8 cellular contexts compared by ENCODE assay signal in the genomic region with DNA sequence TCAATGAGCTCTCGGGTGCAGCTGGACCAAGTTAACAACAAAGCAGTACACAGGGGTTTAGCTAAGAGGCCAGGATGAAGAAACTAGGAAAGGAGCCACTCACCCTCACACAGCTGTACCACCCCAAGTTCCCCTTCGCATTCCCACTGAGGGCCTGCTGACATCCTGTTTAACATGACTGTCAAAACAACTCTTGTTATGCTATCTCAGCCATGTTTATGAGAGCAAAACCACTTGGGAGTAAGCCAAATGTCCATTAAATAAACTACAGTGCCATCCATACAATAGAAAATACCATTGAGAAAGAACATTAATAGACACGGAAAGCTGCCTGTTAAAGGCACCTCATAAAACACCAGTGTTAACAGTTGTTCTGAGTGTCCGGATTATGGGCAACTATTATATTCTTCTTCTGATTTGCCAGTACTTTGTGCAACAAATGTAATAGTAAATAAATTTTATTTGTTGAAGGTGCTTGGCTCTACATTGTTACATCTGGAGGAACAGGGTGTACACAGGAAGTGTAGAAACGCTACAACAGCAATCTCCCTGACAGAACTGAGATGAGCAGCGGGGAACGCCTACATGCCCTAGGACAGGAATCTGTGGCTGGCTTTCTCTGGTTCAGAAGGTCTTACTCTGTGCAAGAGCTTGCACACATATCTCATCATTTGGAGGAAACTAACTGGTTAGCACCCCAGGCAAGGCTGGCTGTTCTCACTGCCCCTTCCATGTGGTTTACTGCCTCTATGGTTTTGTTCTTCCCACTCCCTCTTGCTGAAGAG.
DNase-seq lines count a peak whose midpoint lies in the region; ATAC-seq and TF ChIP-seq lines count a peak whose summit lies in the region.

No MANE protein-coding gene starts in this region.

- no peak for DNase-seq in esophagus squamous epithelium (lab: John Stamatoyannopoulos, UW)
- DNase-seq in stimulated activated CD8-positive, alpha-beta memory T cell treated with anti-CD3 and anti-CD28 coated beads, Interleukin-4, amount 100 ng/mL, for 48 hours: peak; percentile 34
- DNase-seq in NCI-H1436 treated with DMSO at 0.1 percent for 48 hours (lab: John Stamatoyannopoulos, UW): no peak
- no peak for DNase-seq in substantia nigra (lab: John Stamatoyannopoulos, UW)

- no peaks in the 10 kb centered on the region for H3K9me3 ChIP-seq in OCI-LY3 (ENCODE audit: insufficient read depth, low read length)
- H3K9me3 ChIP-seq in esophagus squamous epithelium: no peaks in the 10 kb centered on the region

- no peak overlapping the region for H3K9ac ChIP-seq in OCI-LY3 (ENCODE audit: low read length)

- H3K36me3 ChIP-seq in OCI-LY3 (replicated peaks; ENCODE audit: low read depth, low read length) (no peaks in the 10 kb centered on the region), esophagus squamous epithelium (no peaks in the 10 kb centered on the region)

- peak overlapping the region; percentile 3; the same call in 1 of the 2 replicates for H2AFZ ChIP-seq in OCI-LY3 (ENCODE audit: low read depth, low read length)

- ATAC-seq in GM18498 (IDR thresholded peaks at IDR 0.05; ENCODE audit: unreplicated experiment): peak; percentile 60
- peak; percentile 76 for ATAC-seq in HG02973 (IDR thresholded peaks at IDR 0.05; ENCODE audit: unreplicated experiment)
- ATAC-seq in GM21390 (IDR thresholded peaks at IDR 0.05; ENCODE audit: unreplicated experiment): no peak

- H3K79me2 ChIP-seq in OCI-LY3 (ENCODE audit: low read length): no peaks in the 10 kb centered on the region

- H3K4me2 ChIP-seq in OCI-LY3 (ENCODE audit: low read length): peak overlapping the region; percentile 66

- H3K4me1 ChIP-seq in OCI-LY3 (ENCODE audit: low read length) (peaks cover 43% of the 10 kb centered on the region), esophagus squamous epithelium (peaks cover 6 to 48% (median 15%) of the 10 kb centered on the region in 3 donors)

- H4K20me1 ChIP-seq in OCI-LY3 (ENCODE audit: insufficient read depth, low read length): no peaks in the 10 kb centered on the region

- H3K27ac ChIP-seq in OCI-LY3 (ENCODE audit: low read length): no peak overlapping the region
- H3K27ac ChIP-seq in esophagus squamous epithelium: peak overlapping the region; percentile 23 to 67 (median 52)
- no peak overlapping the region for H3K27ac ChIP-seq in substantia nigra (ENCODE audit: low read depth, low read length, poor library complexity, severe bottlenecking)

- no peaks in the 10 kb centered on the region for H3K27me3 ChIP-seq in OCI-LY3 (ENCODE audit: low read depth, low read length)
- no peaks in the 10 kb centered on the region for H3K27me3 ChIP-seq in esophagus squamous epithelium

- H3K4me3 ChIP-seq in OCI-LY3 (ENCODE audit: low read length) (no peak overlapping the region), esophagus squamous epithelium (no peak overlapping the region)

- TF ChIP-seq CTCF in OCI-LY3 (IDR thresholded peaks at IDR 0.05; ENCODE audit: low read depth, low read length) (no peak), esophagus squamous epithelium (IDR thresholded peaks at IDR 0.05) (no peak)

- intact Hi-C loops in esophagus squamous epithelium (cut with DNase I): no loop called here

- WGBS in esophagus squamous epithelium, 2 donors: 42 to 54% methylated on average over 7 of the region's 7 CpGs

- peak in 1 of 4 donors; percentile 12 for TF ChIP-seq POLR2A in esophagus squamous epithelium (IDR thresholded peaks at IDR 0.05)

Comparison
In these comparisons a context has a peak if more than half of its experiments do, and no peak if none do; other contexts are left out.
1. H3K27ac ChIP-seq: peak in esophagus squamous epithelium (4 of 4); none in OCI-LY3 (single experiment) and substantia nigra (single experiment).